Comparison of ENCODE assay signal across 8 cellular contexts in genomic region chr7:75994388-75995051, GRCh38. TPM values are rescaled to one million over a fixed set of nuclear protein-coding genes. Genes with fewer than 3 reads are reported as not detected.
A peak's percentile ranks its signal among the peaks of the same experiment; 100 is the strongest.
DNase-seq lines count a peak whose midpoint lies in the region; ATAC-seq and TF ChIP-seq lines count a peak whose summit lies in the region.

TSS of gene TMEM120A (minus strand) at chr7:75994595. CDS start at chr7:75994570, 25 bp downstream.

- peak within 1 kb of the TSS; percentile 91 for H3K4me2 ChIP-seq in osteoblast (ENCODE audit: insufficient read depth, low read length)

- H3K27ac ChIP-seq in osteoblast (ENCODE audit: low read depth, low read length) (peak within 1 kb of the TSS; percentile 68), testis (peak within 1 kb of the TSS; percentile 92 to 93)

- H3K9me3 ChIP-seq in osteoblast (ENCODE audit: low read depth, low read length) (no peaks in the 10 kb centered on the region), testis (no peaks in the 10 kb centered on the region)

- intact Hi-C loops in testis (cut with DNase I; ENCODE audit: low total_unique reads) = no loop called here

- peaks cover 6% of the 10 kb centered on the region for H3K4me1 ChIP-seq in osteoblast (ENCODE audit: insufficient read depth, low read length)
- peaks cover 43% of the 10 kb centered on the region for H3K4me1 ChIP-seq in testis

- peak within 1 kb of the TSS; percentile 29 to 52 for H3K27ac Mint-ChIP-seq in activated naive CD4-positive, alpha-beta T cell treated with anti-CD3 and anti-CD28 coated beads, Interleukin-2, amount 50 U/mL, for 72 hours

- peak within 1 kb of the TSS; percentile 80 for H2AFZ ChIP-seq in osteoblast (ENCODE audit: low read length)

- H3K27me3 ChIP-seq in osteoblast (ENCODE audit: insufficient read depth, low read length) = no peaks in the 10 kb centered on the region
- no peaks in the 10 kb centered on the region for H3K27me3 ChIP-seq in testis

- ATAC-seq in HG02642 (IDR thresholded peaks at IDR 0.05; ENCODE audit: poor library complexity, unreplicated experiment) = peak; percentile 96
- peak; percentile 98 for ATAC-seq in activated naive CD4-positive, alpha-beta T cell treated with anti-CD3 and anti-CD28 coated beads, Interleukin-2, amount 50 U/mL, for 72 hours

- TF ChIP-seq CTCF in GM12864 (IDR thresholded peaks at IDR 0.05; ENCODE audit: low read depth, low read length, missing control alignments) = peak; percentile 8
- TF ChIP-seq CTCF in osteoblast (IDR thresholded peaks at IDR 0.05; ENCODE audit: extremely low read depth, low read depth, low read length) = no peak
- no peak for TF ChIP-seq CTCF in testis (IDR thresholded peaks at IDR 0.05)

- H3K36me3 Mint-ChIP-seq in activated naive CD4-positive, alpha-beta T cell treated with anti-CD3 and anti-CD28 coated beads, Interleukin-2, amount 50 U/mL, for 72 hours = peaks cover 0 to 5% of the 10 kb centered on the region in 2 donors

- peaks cover 7% of the 10 kb centered on the region for H3K79me2 ChIP-seq in osteoblast (ENCODE audit: insufficient read depth, low read length)

- no peak for TF ChIP-seq POLR2A in testis (IDR thresholded peaks at IDR 0.05)

- DNase-seq in GM12864 (ENCODE audit: low read depth) = peak; percentile 51
- DNase-seq in NCI-H1105 (lab: John Stamatoyannopoulos, UW) = peak; percentile 93
- DNase-seq in SKM-1 (lab: John Stamatoyannopoulos, UW; ENCODE audit: unreplicated experiment) = peak; percentile 76
- peak; percentile 92 to 96 for DNase-seq in activated naive CD4-positive, alpha-beta T cell treated with anti-CD3 and anti-CD28 coated beads, Interleukin-2, amount 50 U/mL, for 72 hours (ENCODE audit: low spot score in 2 of 2)
- DNase-seq in glomerular visceral epithelial cell (ENCODE audit: extremely low spot score) = peak; percentile 91
- peak; percentile 100 for DNase-seq in osteoblast (ENCODE audit: insufficient read length, low spot score, missing footprints)
- peak; percentile 97 for DNase-seq in testis

- WGBS in testis, 2 donors = 0 to 1% methylated on average over 21 to 28 of the region's 51 CpGs

- peaks cover 10% of the 10 kb centered on the region for H4K20me1 ChIP-seq in osteoblast (ENCODE audit: insufficient read depth, low read length)

- H3K36me3 ChIP-seq in osteoblast (ENCODE audit: insufficient read depth, low read length) (peaks cover 11% of the 10 kb centered on the region), testis (ENCODE audit: low read depth, missing control alignments) (no peaks in the 10 kb centered on the region)

- H3K9me3 Mint-ChIP-seq in activated naive CD4-positive, alpha-beta T cell treated with anti-CD3 and anti-CD28 coated beads, Interleukin-2, amount 50 U/mL, for 72 hours = no peaks in the 10 kb centered on the region

- H3K4me3 ChIP-seq in GM12864 (ENCODE audit: low read depth, low read length) (peak within 1 kb of the TSS; percentile 96), osteoblast (ENCODE audit: insufficient read depth, low read length) (peak within 1 kb of the TSS; percentile 93), testis (peak within 1 kb of the TSS; percentile 76 to 89)

RNA-seq across cellular contexts. Expression of gene TMEM120A, which starts in this region (rescaled TPM):
- 10 to 100 TPM; 23.7 to 43.3 TPM for total RNA-seq in activated naive CD4-positive, alpha-beta T cell treated with anti-CD3 and anti-CD28 coated beads, Interleukin-2, amount 50 U/mL, for 72 hours
- total RNA-seq in osteoblast (25.3 and 32.1 TPM in 2 replicates), testis (100 to 1,000 TPM in 1 of 2 donors, 10 to 100 TPM in 1; 85.9 to 150 TPM)
- 270 TPM for polyA plus RNA-seq in testis (ENCODE audit: insufficient read depth, low read depth, low replicate concordance)

Comparison
In these comparisons a context has a peak if more than half of its experiments do, and no peak if none do; other contexts are left out.
1. Peak in every context shown above with its lines: DNase-seq, ATAC-seq, H3K4me3 ChIP-seq and H3K27ac ChIP-seq.